In the genomic region with DNA sequence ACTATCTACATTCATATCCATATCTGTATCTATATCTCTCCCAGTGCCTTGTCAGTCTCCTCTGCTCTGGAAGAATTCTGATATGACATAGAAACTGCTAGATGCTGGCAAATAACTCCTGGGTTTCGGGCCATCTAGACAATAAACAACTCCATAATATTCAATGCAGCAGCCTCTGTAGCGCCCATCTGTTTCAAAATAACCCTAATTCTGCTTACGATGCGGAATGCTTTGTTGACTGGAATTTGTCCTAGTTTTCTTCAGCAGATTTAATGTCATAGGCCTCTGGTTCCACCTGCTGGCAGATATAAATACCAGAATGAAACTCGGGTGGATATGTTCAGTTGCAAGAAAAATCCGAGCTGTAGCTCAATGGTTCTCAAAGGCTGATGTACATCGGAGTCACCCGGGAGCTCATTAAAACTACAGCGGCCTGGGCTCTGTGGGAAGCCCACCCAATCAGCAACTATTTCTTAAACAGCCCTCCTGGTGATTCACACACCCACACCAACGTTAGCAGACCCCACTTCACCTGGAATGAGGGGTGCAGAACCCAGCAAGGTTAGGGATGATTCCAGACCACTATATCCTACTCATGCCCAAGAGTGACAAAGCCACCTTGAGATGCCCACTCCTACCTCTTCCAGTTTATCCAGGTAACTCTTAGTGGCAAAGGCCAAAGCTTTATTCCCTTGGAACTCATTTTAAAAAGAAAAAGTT, we compare ENCODE assay signal across 7 cellular contexts.
DNase-seq lines count a peak whose midpoint lies in the region; ATAC-seq and TF ChIP-seq lines count a peak whose summit lies in the region.

No MANE protein-coding gene starts in this region.

- peaks cover 2% of the 10 kb centered on the region for H3K36me3 Mint-ChIP-seq in endodermal cell (ENCODE audit: low read depth)

- no peak overlapping the region for H2AK5ac ChIP-seq in mesendoderm (ENCODE audit: low read length)

- H3K23ac ChIP-seq in mesendoderm (ENCODE audit: low read length) = no peak overlapping the region

- no peak for DNase-seq in GM10248 (ENCODE audit: extremely low spot score)
- peak; percentile 49 for DNase-seq in LoVo (ENCODE audit: low spot score)
- peak; percentile 8 for DNase-seq in SHP77 treated with DMSO at 0.1 percent for 48 hours (lab: John Stamatoyannopoulos, UW)
- peak; percentile 69 for DNase-seq in endodermal cell
- DNase-seq in mesendoderm = peak; percentile 74
- no peak for DNase-seq in aorta

- peaks cover 25% of the 10 kb centered on the region for H3K4me1 Mint-ChIP-seq in endodermal cell

- H3K18ac ChIP-seq in mesendoderm (ENCODE audit: low read length) = no peak overlapping the region

- H3K4ac ChIP-seq in mesendoderm (ENCODE audit: low read depth, low read length) = no peak overlapping the region

- no peaks in the 10 kb centered on the region for H3K27me3 Mint-ChIP-seq in endodermal cell (ENCODE audit: insufficient read depth)

- peak overlapping the region; percentile 76 for H2BK15ac ChIP-seq in mesendoderm (replicated peaks; ENCODE audit: low read depth)

- H3K79me1 ChIP-seq in mesendoderm (ENCODE audit: low read length) = peaks cover 2% of the 10 kb centered on the region

- intact Hi-C loops in aorta (cut with DNase I) = loop anchor here (2.0 to 10.0 kb wide), 7 partner anchors 151 to 1317 kb away; partner anchors contain the start of gene RHBDD1 (in 1 of the 2)

- no peak overlapping the region for H4K5ac ChIP-seq in mesendoderm (ENCODE audit: low read length)

- peak overlapping the region; percentile 7 for H3K56ac ChIP-seq in mesendoderm (ENCODE audit: low read length)

- no peak overlapping the region for H2BK5ac ChIP-seq in mesendoderm (ENCODE audit: low read length)

- H3K9me3 Mint-ChIP-seq in endodermal cell = no peaks in the 10 kb centered on the region

- H3K9me3 ChIP-seq in endodermal cell (ENCODE audit: control insufficient read depth, low read length) (no peaks in the 10 kb centered on the region), aorta (ENCODE audit: control insufficient read depth, low read length) (no peaks in the 10 kb centered on the region)

- H3K9ac ChIP-seq in endodermal cell (ENCODE audit: extremely low read depth, low read length, poor library complexity, severe bottlenecking) (no peak overlapping the region), mesendoderm (ENCODE audit: low read length) (no peak overlapping the region)

- no peak overlapping the region for H3K4me2 ChIP-seq in mesendoderm (ENCODE audit: low read length)

- H3K36me3 ChIP-seq in endodermal cell (ENCODE audit: control insufficient read depth, insufficient read depth, low read length) = no peaks in the 10 kb centered on the region
- H3K36me3 ChIP-seq in mesendoderm (ENCODE audit: control insufficient read depth, insufficient read depth, low read length) = no peaks in the 10 kb centered on the region
- H3K36me3 ChIP-seq in aorta (ENCODE audit: control insufficient read depth in 1 of 2, insufficient read depth in 2 of 2, low read length in 1 of 2) = no peaks in the 10 kb centered on the region

- no peak overlapping the region for H2BK120ac ChIP-seq in mesendoderm (ENCODE audit: low read depth, low read length)

- CTCF ChIA-PET in GM10248 (lab: Yijun Ruan, JAX) = interaction anchor here (0.6 to 2.3 kb wide), 15 partner anchors 9 to 770 kb away, joined by 3 to 10 read pairs (median 3); no protein-coding TSS in a partner anchor

- H4K8ac ChIP-seq in mesendoderm (ENCODE audit: low read depth, low read length) = no peak overlapping the region

- H3K27me3 ChIP-seq in endodermal cell (ENCODE audit: control insufficient read depth, insufficient read depth, low read length, poor library complexity, severe bottlenecking) (no peaks in the 10 kb centered on the region), mesendoderm (ENCODE audit: insufficient read depth, low read length, poor library complexity) (no peaks in the 10 kb centered on the region), aorta (ENCODE audit: control insufficient read depth in 1 of 2, insufficient read depth in 2 of 2, low read length in 1 of 2) (no peaks in the 10 kb centered on the region)

- no peak overlapping the region for H3K27ac Mint-ChIP-seq in endodermal cell

- H3K27ac ChIP-seq in endodermal cell (ENCODE audit: low read depth, low read length) = no peak overlapping the region
- no peak overlapping the region for H3K27ac ChIP-seq in mesendoderm (ENCODE audit: low read depth, low read length)
- H3K27ac ChIP-seq in aorta (ENCODE audit: low read depth in 1 of 2, low read length in 2 of 2) = no peak overlapping the region

- no peak overlapping the region for H3K4me3 Mint-ChIP-seq in endodermal cell

- H3K4me3 ChIP-seq in endodermal cell (ENCODE audit: low read length) (no peak overlapping the region), mesendoderm (ENCODE audit: low read length) (no peak overlapping the region), aorta (ENCODE audit: low read length in 2 of 2) (no peak overlapping the region)

- peaks cover 9% of the 10 kb centered on the region for H3K4me1 ChIP-seq in endodermal cell (ENCODE audit: control insufficient read depth, insufficient read depth, low read length)
- H3K4me1 ChIP-seq in mesendoderm (ENCODE audit: control insufficient read depth, low read depth, low read length) = peaks cover 7% of the 10 kb centered on the region
- peaks cover 0 to 2% of the 10 kb centered on the region in 2 donors for H3K4me1 ChIP-seq in aorta (ENCODE audit: control insufficient read depth in 1 of 2, insufficient read depth in 2 of 2, low read length in 2 of 2)

- peak; percentile 14 for ATAC-seq in GM21717 (IDR thresholded peaks at IDR 0.05; ENCODE audit: unreplicated experiment)
- ATAC-seq in aorta (ENCODE audit: low FRiP score) = peak; percentile 86

- POLR2A ChIA-PET in GM10248 (lab: Yijun Ruan, JAX) = no interaction called here

- peak; percentile 41 for TF ChIP-seq CTCF in GM10248 (IDR thresholded peaks at IDR 0.05; ENCODE audit: control extremely low read depth, extremely low read depth, low read depth, missing control alignments)
- peak; percentile 79 for TF ChIP-seq CTCF in endodermal cell (conservative IDR thresholded peaks at IDR 0.05)

- WGBS in endodermal cell (ENCODE audit: insufficient coverage in 1 of 2, insufficient read length in 1 of 2), 2 experiments = 65 to 72% methylated on average over 6 to 10 of the region's 10 CpGs
- WGBS in mesendoderm (ENCODE audit: extremely low coverage, insufficient coverage, low lambda C conversion rate) = no CpG with 5 or more reads among the region's 10 CpGs
- 12 to 13% methylated on average over 10 of the region's 10 CpGs for WGBS in aorta, 2 donors

- no peaks in the 10 kb centered on the region for H3K79me2 ChIP-seq in mesendoderm (ENCODE audit: control insufficient read depth, insufficient read depth, low read length)

Comparison
In these comparisons a context has a peak if more than half of its experiments do, and no peak if none do; other contexts are left out.
1. DNase-seq: peak in LoVo (single experiment), SHP77 treated with DMSO at 0.1 percent for 48 hours (single experiment), endodermal cell (single experiment) and mesendoderm (single experiment); none in GM10248 (single experiment) and aorta (0 of 2).